Comparison of ENCODE assay signal across 19 cellular contexts in genomic region chr12:53062977-53063707, GRCh38. TPM values are rescaled to one million over a fixed set of nuclear protein-coding genes. Genes with fewer than 3 reads are reported as not detected.
DNase-seq lines count a peak whose midpoint lies in the region; ATAC-seq and TF ChIP-seq lines count a peak whose summit lies in the region.
"Had no signal": no experiment of that assay in that cellular context is flagged by ENCODE, and none has a peak within 500 bp of the region (broad histone marks: within the 10 kb centered on the region; RNA-seq: fewer than 3 reads in every experiment).

No MANE protein-coding gene starts in this region.

- no peak for TF ChIP-seq EP300 in suprapubic skin (IDR thresholded peaks at IDR 0.05)

- H3K27ac ChIP-seq in VCaP (peak overlapping the region; percentile 76; the same call in 1 of the 2 replicates), dorsolateral prefrontal cortex (peak overlapping the region in 48 of 59 donors; percentile 18 to 97 (median 71)), suprapubic skin (peak overlapping the region; percentile 45)

- H3K27me3 ChIP-seq in dorsolateral prefrontal cortex (no peaks in the 10 kb centered on the region), suprapubic skin (no peaks in the 10 kb centered on the region)

- intact Hi-C loops in dorsolateral prefrontal cortex (cut with DNase I): no loop called here

- H3K4me3 ChIP-seq in dorsolateral prefrontal cortex: no peak overlapping the region
- no peak overlapping the region for H3K4me3 ChIP-seq in suprapubic skin
- H3K4me3 ChIP-seq: K562 had no signal

- H3K4me1 ChIP-seq in suprapubic skin: peaks cover 72% of the 10 kb centered on the region

- 91% methylated on average over 10 of the region's 14 CpGs for WGBS in suprapubic skin

- no peak for TF ChIP-seq CTCF in VCaP (conservative IDR thresholded peaks at IDR 0.05)
- TF ChIP-seq CTCF in dorsolateral prefrontal cortex (IDR thresholded peaks at IDR 0.05 in 54 of 56, conservative IDR thresholded peaks at IDR 0.05 in 2 of 56; ENCODE audit: low read depth in 1 of 56, partially characterized antibody in 56 of 56): no peak
- no peak for TF ChIP-seq CTCF in suprapubic skin (IDR thresholded peaks at IDR 0.05)

- DNase-seq in dorsolateral prefrontal cortex (peak in 1 of 10 donors; percentile 25), mesenteric fat pad (ENCODE audit: low spot score) (peak; percentile 85), suprapubic skin (ENCODE audit: low spot score in 2 of 2) (peak in 1 of 2 donors; percentile 60), NCI-H1092 treated with DMSO at 0.1 percent for 48 hours (lab: John Stamatoyannopoulos, UW) (no peak), KG1 (lab: John Stamatoyannopoulos, UW) (no peak), kidney glomerular epithelial cell (lab: John Stamatoyannopoulos, UW) (no peak)
- DNase-seq: activated CD4-positive, alpha-beta T cell treated with anti-CD3 and anti-CD28 coated beads, Interleukin-2, amount 10 ng/mL, durations not matched to agents 24 days and 14 days; erythroblast; NCI-H1436; NCI-H524 treated with DMSO at 0.1 percent for 48 hours; stimulated activated CD4-positive, alpha-beta T cell treated with anti-CD3 and anti-CD28 coated beads, Interleukin-4, amount 100 ng/mL, for 1 hour had no signal

- no peak for TF ChIP-seq POLR2A in suprapubic skin (IDR thresholded peaks at IDR 0.05)

- H3K9me3 ChIP-seq in suprapubic skin: no peaks in the 10 kb centered on the region

- H3K36me3 ChIP-seq in suprapubic skin: peaks cover 85% of the 10 kb centered on the region

- no peak for ATAC-seq in HG02588 (IDR thresholded peaks at IDR 0.05; ENCODE audit: unreplicated experiment)
- ATAC-seq: K562; Panc1; stimulated activated memory B cell treated with anti-CD40 and anti-IgM and Interleukin-4, amounts not matched to agents 10 μg/mL and 1 μg/mL and 100 μg/mL, for 72 hours had no signal

RNA-seq across cellular contexts. Expression of gene TNS2, which starts 13.3 kb away (rescaled TPM):
- 100 to 1,000 TPM in 57 of 120 experiments, 10 to 100 TPM in 63; 51.8 to 194 (median 96.4) TPM for total RNA-seq in dorsolateral prefrontal cortex
- 210 TPM for total RNA-seq in mesenteric fat pad
- total RNA-seq in suprapubic skin: 100 to 1,000 TPM in 2 of 4 donors, 10 to 100 TPM in 2; 22.8 to 122 (median 78.2) TPM

RNA-seq across cellular contexts. Expression of gene SPRYD3, which starts 16.0 kb away (rescaled TPM):
- total RNA-seq in dorsolateral prefrontal cortex (100 to 1,000 TPM in 119 of 120 experiments, 10 to 100 TPM in 1; 74.6 to 263 (median 181) TPM), mesenteric fat pad (46.2 TPM), suprapubic skin (10 to 100 TPM; 26.4 to 44.0 (median 34.4) TPM)

RNA-seq across cellular contexts. Expression of gene IGFBP6, which starts 34.3 kb away (rescaled TPM):
- total RNA-seq in dorsolateral prefrontal cortex (10 to 100 TPM in 119 of 120 experiments, 1 to 10 TPM in 1; 9.9 to 54.8 (median 21.6) TPM), mesenteric fat pad (195 TPM), suprapubic skin (10 to 100 TPM; 19.2 to 97.0 (median 59.6) TPM)
- total RNA-seq: activated CD4-positive, alpha-beta T cell treated with anti-CD3 and anti-CD28 coated beads, Interleukin-2, amount 10 ng/mL, durations not matched to agents 24 days and 14 days had no signal

RNA-seq across cellular contexts. Expression of gene SOAT2, which starts 40.1 kb away (rescaled TPM):
- total RNA-seq in dorsolateral prefrontal cortex (under 1 TPM in 4 of 120 experiments, not detected in 116; 0.20 to 0.47 (median 0.30) TPM), mesenteric fat pad (not detected), suprapubic skin (not detected)
- total RNA-seq: activated CD4-positive, alpha-beta T cell treated with anti-CD3 and anti-CD28 coated beads, Interleukin-2, amount 10 ng/mL, durations not matched to agents 24 days and 14 days; bronchial epithelial cell; G401; H1; K562 had no signal

RNA-seq across cellular contexts. Expression of gene EIF4B, which starts 56.9 kb away (rescaled TPM):
- total RNA-seq in dorsolateral prefrontal cortex (100 to 1,000 TPM; 207 to 375 (median 283) TPM), mesenteric fat pad (393 TPM), suprapubic skin (100 to 1,000 TPM; 404 to 559 (median 485) TPM)
